Comparison of ENCODE assay signal across 17 cellular contexts in genomic region chr5:171157775-171158174, GRCh38.
"Had no signal": no experiment of that assay in that cellular context is flagged by ENCODE, and none has a peak within 500 bp of the region (broad histone marks: within the 10 kb centered on the region; RNA-seq: fewer than 3 reads in every experiment).

No MANE protein-coding gene starts in this region.

- H3K27me3 ChIP-seq: breast epithelium, foreskin keratinocyte, spleen, tibial nerve, vagina had no signal

- H3K9me3 ChIP-seq: breast epithelium, left ventricle myocardium inferior, psoas muscle, spleen, tibial nerve, vagina had no signal

- H3K4me1 ChIP-seq: breast epithelium, left ventricle myocardium inferior, psoas muscle, vagina had no signal

- H3K36me3 ChIP-seq: breast epithelium, left ventricle myocardium inferior, spleen, tibial nerve, vagina had no signal

- H3K4me3 ChIP-seq: breast epithelium, left ventricle myocardium inferior, psoas muscle, spleen, tibial nerve, vagina had no signal

- DNase-seq: activated CD4-positive, alpha-beta T cell treated with anti-CD3 and anti-CD28 coated beads for 4 hours; activated CD8-positive, alpha-beta memory T cell treated with anti-CD3 and anti-CD28 coated beads, Interleukin-2, amount 50 U/mL, for 48 hours; activated CD8-positive, alpha-beta T cell treated with anti-CD3 and anti-CD28 coated beads, Interleukin-2, amount 10 ng/mL, durations not matched to agents 7 days and 5 days; activated naive CD4-positive, alpha-beta T cell; aorta; foreskin keratinocyte; islet precursor cell; left ventricle myocardium inferior; mesenchymal stem cell; psoas muscle; spleen; stimulated activated CD4-positive, alpha-beta T cell treated with anti-CD3 and anti-CD28 coated beads, Interleukin-1b, Interleukin-23, amount 100 ng/mL, for 48 hours had no signal

- H3K27ac ChIP-seq: breast epithelium, foreskin keratinocyte, left ventricle myocardium inferior, psoas muscle, spleen, tibial nerve, vagina had no signal

- ATAC-seq: activated CD8-positive, alpha-beta T cell treated with anti-CD3 and anti-CD28 coated beads, Interleukin-2, amount 10 ng/mL, durations not matched to agents 7 days and 5 days; psoas muscle; sciatic nerve; stimulated activated memory B cell treated with anti-CD40 and anti-IgM and Interleukin-4, amounts not matched to agents 10 μg/mL and 1 μg/mL and 100 μg/mL, for 72 hours had no signal
